In the genomic region with DNA sequence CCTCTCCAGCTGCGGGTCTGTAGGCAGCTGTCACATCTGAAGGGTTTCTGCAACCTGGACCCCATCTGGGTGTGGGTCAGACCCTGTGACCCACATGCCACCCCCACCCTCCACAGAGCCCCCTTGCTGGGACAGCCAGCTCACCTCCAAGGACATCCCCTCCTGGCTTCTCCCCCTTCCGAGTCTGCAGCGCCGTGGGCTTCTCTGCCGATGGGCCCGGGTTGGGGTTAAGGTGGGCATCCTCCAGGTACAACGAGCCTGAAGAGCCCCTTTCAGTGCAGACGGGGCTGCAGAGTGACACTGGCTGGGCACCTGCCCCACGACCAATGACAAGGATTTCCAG, we compare ENCODE assay signal across 24 cellular contexts. TPM values are rescaled to one million over a fixed set of nuclear protein-coding genes. Genes with fewer than 3 reads are reported as not detected.
"Had no signal": no experiment of that assay in that cellular context is flagged by ENCODE, and none has a peak within 500 bp of the region (broad histone marks: within the 10 kb centered on the region; RNA-seq: fewer than 3 reads in every experiment).

No MANE protein-coding gene starts in this region.

- H3K4me1 Mint-ChIP-seq: activated T-helper 17 cell treated with anti-CD3 and anti-CD28 coated beads, Interleukin-2, amount 50 U/mL, for 72 hours had no signal

- H3K9me3 ChIP-seq: right lobe of liver, transverse colon, vagina had no signal

- ATAC-seq: activated CD4-positive, CD25-positive, alpha-beta regulatory T cell treated with anti-CD3 and anti-CD28 coated beads, Interleukin-2, amount 50 U/mL, for 24 hours; activated T-helper 17 cell treated with anti-CD3 and anti-CD28 coated beads, Interleukin-2, amount 50 U/mL, for 72 hours; foreskin keratinocyte; right lobe of liver; SK-N-SH treated with all-trans-retinoic acid at 6 μM for 48 hours; stimulated activated naive B cell treated with anti-CD40 and anti-IgM and Interleukin-4, amounts not matched to agents 10 μg/mL and 1 μg/mL and 100 μg/mL, for 72 hours had no signal

- H3K27ac ChIP-seq: foreskin keratinocyte, hepatocyte, parathyroid adenoma, right lobe of liver, skin epidermis, transverse colon, vagina had no signal

- H3K27ac Mint-ChIP-seq: activated naive CD8-positive, alpha-beta T cell treated with anti-CD3 and anti-CD28 coated beads for 36 hours; activated T-helper 17 cell treated with anti-CD3 and anti-CD28 coated beads, Interleukin-2, amount 50 U/mL, for 72 hours; dendritic cell treated with granulocyte-macrophage colony-stimulating factor and Interleukin-4, amounts not matched to agents 40 ng/mL and 50 ng/mL, for 4 days; nephron had no signal

- H3K27me3 ChIP-seq: foreskin keratinocyte, hepatocyte, right lobe of liver, vagina had no signal

- H3K36me3 Mint-ChIP-seq: activated naive CD8-positive, alpha-beta T cell treated with anti-CD3 and anti-CD28 coated beads for 36 hours had no signal

- H3K9me3 Mint-ChIP-seq: activated naive CD8-positive, alpha-beta T cell treated with anti-CD3 and anti-CD28 coated beads for 36 hours; activated T-helper 17 cell treated with anti-CD3 and anti-CD28 coated beads, Interleukin-2, amount 50 U/mL, for 72 hours; dendritic cell treated with granulocyte-macrophage colony-stimulating factor and Interleukin-4, amounts not matched to agents 40 ng/mL and 50 ng/mL, for 4 days; nephron; stimulated activated naive B cell treated with anti-CD40 and anti-IgM and Interleukin-4, amounts not matched to agents 10 μg/mL and 1 μg/mL and 100 μg/mL, for 72 hours had no signal

- H3K4me3 ChIP-seq: hepatocyte, right lobe of liver, skin epidermis, transverse colon, vagina had no signal

- DNase-seq: activated naive CD4-positive, alpha-beta T cell treated with Interleukin-2 at 50 U/mL for 16 hours; activated naive CD8-positive, alpha-beta T cell treated with anti-CD3 and anti-CD28 coated beads for 36 hours; effector CD4-positive, alpha-beta T cell; erythroblast; foreskin keratinocyte; immature natural killer cell; left ventricle myocardium superior; stimulated activated CD4-positive, alpha-beta T cell treated with anti-CD3 and anti-CD28 coated beads, Interleukin-2, amount 100 ng/mL, for 24 hours; stimulated activated CD8-positive, alpha-beta memory T cell treated with anti-CD3 and anti-CD28 coated beads, Interleukin-4, amount 100 ng/mL, for 48 hours; stimulated activated naive B cell treated with anti-CD40 and anti-IgM and Interleukin-4, amounts not matched to agents 10 μg/mL and 1 μg/mL and 100 μg/mL, for 72 hours; transverse colon had no signal

- H3K27me3 Mint-ChIP-seq: activated T-helper 17 cell treated with anti-CD3 and anti-CD28 coated beads, Interleukin-2, amount 50 U/mL, for 72 hours had no signal

- H3K36me3 ChIP-seq: right lobe of liver, vagina had no signal

- H3K4me3 Mint-ChIP-seq: activated naive CD8-positive, alpha-beta T cell treated with anti-CD3 and anti-CD28 coated beads for 36 hours; activated T-helper 17 cell treated with anti-CD3 and anti-CD28 coated beads, Interleukin-2, amount 50 U/mL, for 72 hours; dendritic cell treated with granulocyte-macrophage colony-stimulating factor and Interleukin-4, amounts not matched to agents 40 ng/mL and 50 ng/mL, for 4 days; nephron; stimulated activated naive B cell treated with anti-CD40 and anti-IgM and Interleukin-4, amounts not matched to agents 10 μg/mL and 1 μg/mL and 100 μg/mL, for 72 hours had no signal

- H3K4me1 ChIP-seq: right lobe of liver, transverse colon, vagina had no signal

RNA-seq across cellular contexts. Expression of a gene that starts 28.9 kb away (rescaled TPM):
- total RNA-seq: activated naive CD8-positive, alpha-beta T cell treated with anti-CD3 and anti-CD28 coated beads for 36 hours; activated T-helper 17 cell treated with anti-CD3 and anti-CD28 coated beads, Interleukin-2, amount 50 U/mL, for 72 hours; bronchial epithelial cell; foreskin keratinocyte; hepatocyte; left ventricle myocardium superior; right lobe of liver; T-helper 2 cell treated with Interferon-gamma antibody and Interleukin-4, amounts not matched to agents 100 ng/mL and 5 ng/mL, for 36 hours; temporal lobe; transverse colon; vagina had no signal
- polyA plus RNA-seq: foreskin keratinocyte, hepatocyte, immature natural killer cell had no signal
